Comparison of ENCODE assay signal across 1 cellular context in the genomic region with DNA sequence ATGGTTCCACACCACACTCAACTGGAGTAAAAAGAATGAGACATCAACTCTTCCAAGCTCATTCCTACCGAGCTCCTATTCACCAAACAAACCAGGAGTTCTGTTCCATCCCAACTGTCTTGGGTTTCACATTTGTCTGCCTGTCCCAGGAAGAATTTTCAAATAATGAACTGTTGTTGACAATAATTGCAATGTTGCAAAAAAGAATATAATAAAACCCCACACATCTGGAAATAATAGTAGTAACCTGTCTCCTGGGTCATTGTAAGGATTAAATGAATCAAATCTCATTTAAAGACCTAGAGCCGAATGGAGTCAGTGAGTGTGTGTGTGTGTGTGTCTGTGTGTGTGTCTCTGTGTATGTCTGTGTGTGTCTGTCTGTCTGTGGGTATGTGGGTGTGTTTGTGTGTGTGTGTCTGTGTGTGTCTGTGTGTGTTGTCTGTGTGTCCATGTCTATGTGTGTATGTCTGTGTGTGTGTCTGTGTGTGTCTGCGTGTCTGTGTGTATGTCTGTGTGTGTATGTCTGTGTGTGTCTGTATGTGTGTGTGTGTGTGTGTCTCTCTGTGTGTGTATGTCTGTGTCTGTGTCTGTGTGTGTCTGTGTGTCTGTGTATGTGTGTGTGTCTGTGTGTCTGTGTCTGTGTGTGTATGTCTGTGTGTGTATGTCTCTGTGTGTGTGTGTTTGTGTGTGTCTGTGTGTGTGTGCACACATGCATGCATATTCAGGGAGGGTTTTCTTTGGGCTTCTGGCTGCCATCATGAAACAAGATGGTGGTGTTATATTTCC.
TF ChIP-seq lines count a peak whose summit lies in the region.

No MANE protein-coding gene starts in this region.

TF ChIP-seq in HepG2, 621 proteins besides CTCF, POLR2A, EP300 and RAD21:
- no peak for TF ChIP-seq ZNF496 (CRISPR knock-in tag; IDR thresholded peaks at IDR 0.05; ENCODE audit: insufficient replicate concordance)
- no peak for TF ChIP-seq ZNF225 (CRISPR knock-in tag; IDR thresholded peaks at IDR 0.05)
- no peak for TF ChIP-seq ZNF746 (CRISPR knock-in tag; IDR thresholded peaks at IDR 0.05)
- 0 out of 2 replicates have a peak, but pooled peaks have one; percentile 55 for TF ChIP-seq NBN (conservative IDR thresholded peaks at IDR 0.05)
- TF ChIP-seq, protein P1, sequence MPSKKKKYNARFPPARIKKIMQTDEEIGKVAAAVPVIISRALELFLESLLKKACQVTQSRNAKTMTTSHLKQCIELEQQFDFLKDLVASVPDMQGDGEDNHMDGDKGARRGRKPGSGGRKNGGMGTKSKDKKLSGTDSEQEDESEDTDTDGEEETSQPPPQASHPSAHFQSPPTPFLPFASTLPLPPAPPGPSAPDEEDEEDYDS (CRISPR knock-in tag; IDR thresholded peaks at IDR 0.05) = no peak
- TF ChIP-seq NONO (IDR thresholded peaks at IDR 0.05) = 0 out of 2 replicates have a peak, but pooled peaks have one; percentile 72
- TF ChIP-seq NONO (CRISPR knock-in tag; conservative IDR thresholded peaks at IDR 0.05) = no peak
- TF ChIP-seq FOXA1 (IDR thresholded peaks at IDR 0.05) = peak; percentile 38; the same call in 1 of the 2 replicates
- TF ChIP-seq FOXA1 (CRISPR knock-in tag; IDR thresholded peaks at IDR 0.05) = no peak
- TF ChIP-seq ZNF720 (CRISPR knock-in tag; IDR thresholded peaks at IDR 0.05) = no peak
- no peak for TF ChIP-seq MEIS1 (CRISPR knock-in tag; IDR thresholded peaks at IDR 0.05; ENCODE audit: borderline replicate concordance)
- no peak for TF ChIP-seq RBM39 (IDR thresholded peaks at IDR 0.05; ENCODE audit: low read depth, low read length, poor library complexity, severe bottlenecking)
- no peak for TF ChIP-seq HNRNPLL (IDR thresholded peaks at IDR 0.05; ENCODE audit: low read depth, low read length, poor library complexity, severe bottlenecking)
- TF ChIP-seq ATF7 (IDR thresholded peaks at IDR 0.05) = peak; percentile 15; the same call in 1 of the 2 replicates
- TF ChIP-seq ATF7 (CRISPR knock-in tag; IDR thresholded peaks at IDR 0.05) = no peak
- no peak for TF ChIP-seq FOSL1 (CRISPR knock-in tag; IDR thresholded peaks at IDR 0.05; ENCODE audit: borderline replicate concordance)
- peak; percentile 9; the same call in 1 of the 2 replicates for TF ChIP-seq ZBTB40 (IDR thresholded peaks at IDR 0.05)
- TF ChIP-seq ZBTB40 (CRISPR knock-in tag; IDR thresholded peaks at IDR 0.05) = no peak
- TF ChIP-seq ADNP (CRISPR knock-in tag; IDR thresholded peaks at IDR 0.05) = no peak
- TF ChIP-seq GATAD2A (CRISPR knock-in tag; IDR thresholded peaks at IDR 0.05) = no peak
- TF ChIP-seq MAFF (IDR thresholded peaks at IDR 0.05; ENCODE audit: low read depth, low read length) = peak; percentile 45
- TF ChIP-seq SP1 (IDR thresholded peaks at IDR 0.05) = peak; percentile 53; the same call in 1 of the 2 replicates
- no peak for TF ChIP-seq SP1 (CRISPR knock-in tag; IDR thresholded peaks at IDR 0.05)
- TF ChIP-seq, protein P2, sequence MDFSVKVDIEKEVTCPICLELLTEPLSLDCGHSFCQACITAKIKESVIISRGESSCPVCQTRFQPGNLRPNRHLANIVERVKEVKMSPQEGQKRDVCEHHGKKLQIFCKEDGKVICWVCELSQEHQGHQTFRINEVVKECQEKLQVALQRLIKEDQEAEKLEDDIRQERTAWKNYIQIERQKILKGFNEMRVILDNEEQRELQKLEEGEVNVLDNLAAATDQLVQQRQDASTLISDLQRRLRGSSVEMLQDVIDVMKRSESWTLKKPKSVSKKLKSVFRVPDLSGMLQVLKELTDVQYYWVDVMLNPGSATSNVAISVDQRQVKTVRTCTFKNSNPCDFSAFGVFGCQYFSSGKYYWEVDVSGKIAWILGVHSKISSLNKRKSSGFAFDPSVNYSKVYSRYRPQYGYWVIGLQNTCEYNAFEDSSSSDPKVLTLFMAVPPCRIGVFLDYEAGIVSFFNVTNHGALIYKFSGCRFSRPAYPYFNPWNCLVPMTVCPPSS (IDR thresholded peaks at IDR 0.05) = peak; percentile 84; the same call in 1 of the 2 replicates
- no peak for TF ChIP-seq NFAT5 (CRISPR knock-in tag; IDR thresholded peaks at IDR 0.05)
- TF ChIP-seq MAFK (conservative IDR thresholded peaks at IDR 0.05 in 1 of 2, IDR thresholded peaks at IDR 0.05 in 1 of 2; ENCODE audit: low read length in 2 of 2) = peak; percentile 30 to 58; a peak in 2 of 4 replicates
- no peak for TF ChIP-seq ZNF510 (CRISPR knock-in tag; IDR thresholded peaks at IDR 0.05; ENCODE audit: low read depth)
- TF ChIP-seq NFRKB (IDR thresholded peaks at IDR 0.05) = 0 out of 2 replicates have a peak, but pooled peaks have one; percentile 44
